10 cellular contexts compared by ENCODE assay signal in genomic region chr9:676780-677458, GRCh38.
DNase-seq lines count a peak whose midpoint lies in the region; ATAC-seq, FAIRE-seq and TF ChIP-seq lines count a peak whose summit lies in the region.
"Had no signal": no experiment of that assay in that cellular context is flagged by ENCODE, and none has a peak within 500 bp of the region (broad histone marks: within the 10 kb centered on the region; RNA-seq: fewer than 3 reads in every experiment).

No MANE protein-coding gene starts in this region.

- TF ChIP-seq CTCF in heart right ventricle (IDR thresholded peaks at IDR 0.05) (no peak), astrocyte (IDR thresholded peaks at IDR 0.05; ENCODE audit: insufficient read depth, low read depth, low read length) (no peak)

- H3K27ac ChIP-seq in heart right ventricle (peak overlapping the region in 7 of 10 donors; percentile 38 to 80 (median 59)), astrocyte (ENCODE audit: low read depth, low read length) (peak overlapping the region; percentile 4), aorta (ENCODE audit: low read depth in 1 of 2, low read length in 2 of 2) (peak overlapping the region in 1 of 2 donors; percentile 57)

- H3K9me3 ChIP-seq in heart right ventricle = no peaks in the 10 kb centered on the region
- H3K9me3 ChIP-seq in astrocyte (ENCODE audit: insufficient read depth, low read depth, low read length) = no peaks in the 10 kb centered on the region
- H3K9me3 ChIP-seq in aorta (ENCODE audit: control insufficient read depth, low read length) = no peaks in the 10 kb centered on the region

- H3K4me1 ChIP-seq in heart right ventricle (peaks cover 0 to 58% (median 27%) of the 10 kb centered on the region in 9 donors), astrocyte (ENCODE audit: insufficient read depth, low read length) (peaks cover 13% of the 10 kb centered on the region), aorta (ENCODE audit: control insufficient read depth in 1 of 2, insufficient read depth in 2 of 2, low read length in 2 of 2) (peaks cover 0 to 2% of the 10 kb centered on the region in 2 donors)

- no peaks in the 10 kb centered on the region for H3K27me3 ChIP-seq in heart right ventricle
- no peaks in the 10 kb centered on the region for H3K27me3 ChIP-seq in astrocyte (ENCODE audit: insufficient read depth, low read length)
- no peaks in the 10 kb centered on the region for H3K27me3 ChIP-seq in aorta (ENCODE audit: control insufficient read depth in 1 of 2, insufficient read depth in 2 of 2, low read length in 1 of 2)

- no peaks in the 10 kb centered on the region for H4K20me1 ChIP-seq in astrocyte (ENCODE audit: insufficient read depth, low read length)

- intact Hi-C loops in heart right ventricle (cut with DNase I) (no loop called here), cardiac septum (cut with DNase I) (no loop called here), aorta (cut with DNase I) (no loop called here)

- H3K4me1 Mint-ChIP-seq in astrocyte (ENCODE audit: low read depth, unreplicated experiment) = peaks cover 16% of the 10 kb centered on the region
- peaks cover 7% of the 10 kb centered on the region for H3K4me1 Mint-ChIP-seq in memory B cell

- H3K27ac Mint-ChIP-seq in astrocyte (ENCODE audit: unreplicated experiment) = no peak overlapping the region
- no peak overlapping the region for H3K27ac Mint-ChIP-seq in memory B cell

- peak overlapping the region; percentile 79 for H3K4me2 ChIP-seq in astrocyte (ENCODE audit: low read length)

- H3K36me3 Mint-ChIP-seq in astrocyte (ENCODE audit: low read depth, unreplicated experiment) = no peaks in the 10 kb centered on the region
- H3K36me3 Mint-ChIP-seq in memory B cell = no peaks in the 10 kb centered on the region

- no peaks in the 10 kb centered on the region for H3K79me2 ChIP-seq in astrocyte (ENCODE audit: insufficient read depth, low read length)

- ATAC-seq in heart right ventricle = no peak
- no peak for ATAC-seq in memory B cell (ENCODE audit: low read depth)
- no peak for ATAC-seq in aorta (ENCODE audit: low FRiP score)
- no peak for ATAC-seq in GM19023 (IDR thresholded peaks at IDR 0.05; ENCODE audit: unreplicated experiment)
- ATAC-seq in GM21360 (IDR thresholded peaks at IDR 0.05; ENCODE audit: unreplicated experiment) = no peak

- no peaks in the 10 kb centered on the region for H3K9me3 Mint-ChIP-seq in astrocyte (ENCODE audit: unreplicated experiment)
- H3K9me3 Mint-ChIP-seq in memory B cell = no peaks in the 10 kb centered on the region

- no peak overlapping the region for H2AFZ ChIP-seq in astrocyte (ENCODE audit: low read depth, low read length)

- no peaks in the 10 kb centered on the region for H3K27me3 Mint-ChIP-seq in astrocyte (ENCODE audit: low read depth, unreplicated experiment)
- no peaks in the 10 kb centered on the region for H3K27me3 Mint-ChIP-seq in memory B cell

- peak overlapping the region in 8 of 10 donors; percentile 31 to 53 (median 50) for H3K4me3 ChIP-seq in heart right ventricle
- peak overlapping the region; percentile 38 for H3K4me3 ChIP-seq in astrocyte (ENCODE audit: insufficient read depth, low read depth, low read length)
- peak overlapping the region; percentile 61 to 84 for H3K4me3 ChIP-seq in aorta (ENCODE audit: low read length in 2 of 2)

- 75 to 80% methylated on average over 3 of the region's 3 CpGs for WGBS in heart right ventricle, 2 donors
- WGBS in aorta, 2 donors = 40 to 56% methylated on average over 3 of the region's 3 CpGs

- DNase-seq in heart right ventricle (no peak), cardiac septum (ENCODE audit: low spot score) (no peak), astrocyte (ENCODE audit: low read depth) (no peak), memory B cell (ENCODE audit: low spot score in 2 of 2) (no peak), aorta (no peak), islet precursor cell (no peak)

- H3K36me3 ChIP-seq in heart right ventricle (peaks cover 0 to 11% (median 0%) of the 10 kb centered on the region in 9 donors), astrocyte (ENCODE audit: insufficient read depth, low read length) (no peaks in the 10 kb centered on the region), aorta (ENCODE audit: control insufficient read depth in 1 of 2, insufficient read depth in 2 of 2, low read length in 1 of 2) (no peaks in the 10 kb centered on the region)

- no peak for FAIRE-seq in astrocyte (lab: Jason Lieb, UNC)
- FAIRE-seq: endometrium, TTC549 had no signal

- H3K4me3 Mint-ChIP-seq in astrocyte (ENCODE audit: unreplicated experiment) (no peak overlapping the region), memory B cell (peak overlapping the region; percentile 82)

- peak overlapping the region; percentile 32 for H3K9ac ChIP-seq in astrocyte (ENCODE audit: low read length)
